Comparison of ENCODE assay signal across 10 cellular contexts in the genomic region with DNA sequence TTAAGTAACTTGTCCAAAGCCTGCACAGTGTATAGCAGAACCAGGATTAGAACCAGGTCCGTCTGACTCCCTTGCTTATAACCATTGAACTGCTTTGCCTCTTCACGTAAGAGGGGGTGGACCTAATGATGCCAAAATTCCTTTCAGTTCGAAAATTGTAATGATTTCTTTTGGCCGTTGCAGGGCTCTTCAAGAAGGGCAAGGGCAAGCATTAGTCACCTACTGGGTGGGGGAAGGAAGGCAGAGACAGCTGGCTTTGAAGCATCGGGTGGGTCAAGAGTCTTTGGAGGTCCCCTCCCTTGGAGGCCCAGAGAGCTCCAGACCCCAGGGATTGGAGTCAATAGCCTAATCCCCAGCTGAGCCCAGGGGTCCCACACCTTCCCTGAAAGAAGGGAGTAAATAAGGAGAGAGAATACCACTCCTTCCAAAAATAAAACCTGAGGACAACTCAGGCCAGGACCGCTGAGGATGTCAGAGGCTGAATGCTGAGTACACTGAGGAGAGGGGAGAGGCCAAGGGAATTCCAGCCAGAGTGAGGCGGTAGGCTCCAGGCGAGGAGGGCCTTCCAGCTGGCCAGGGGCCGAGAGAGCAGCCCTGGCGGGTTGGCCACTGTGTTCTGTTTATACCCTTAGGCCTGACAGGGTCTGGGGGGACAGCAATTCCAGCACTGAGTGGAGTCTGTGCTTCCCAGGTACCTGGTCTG. TPM values are rescaled to one million over a fixed set of nuclear protein-coding genes. Genes with fewer than 3 reads are reported as not detected.
DNase-seq lines count a peak whose midpoint lies in the region; ATAC-seq, FAIRE-seq and TF ChIP-seq lines count a peak whose summit lies in the region.
"Had no signal": no experiment of that assay in that cellular context is flagged by ENCODE, and none has a peak within 500 bp of the region (broad histone marks: within the 10 kb centered on the region; RNA-seq: fewer than 3 reads in every experiment).

No MANE protein-coding gene starts in this region.

- peak; percentile 33 for FAIRE-seq in RCC 7860 (lab: Jason Lieb, UNC)

- H3K9me3 ChIP-seq in parathyroid adenoma (ENCODE audit: control insufficient read depth, low read length): no peaks in the 10 kb centered on the region
- H3K9me3 ChIP-seq in WERI-Rb-1 (ENCODE audit: severe bottlenecking): no peaks in the 10 kb centered on the region

- DNase-seq in AG10803 (ENCODE audit: low read depth): peak; percentile 92
- peak; percentile 68 for DNase-seq in RCC 7860 (ENCODE audit: low spot score)
- peak; percentile 83 for DNase-seq in fibroblast of villous mesenchyme (ENCODE audit: low read depth)
- no peak for DNase-seq in GM19238 (ENCODE audit: insufficient read length, low spot score)
- DNase-seq in HuH-7.5 (ENCODE audit: low spot score): no peak
- no peak for DNase-seq in WERI-Rb-1
- DNase-seq: CD4-positive, CD25-positive, alpha-beta regulatory T cell; NCI-H1436 had no signal

- H3K4me3 ChIP-seq in AG10803 (ENCODE audit: low read length) (peak overlapping the region; percentile 31), fibroblast of villous mesenchyme (ENCODE audit: low read depth, low read length) (peak overlapping the region; percentile 26), parathyroid adenoma (ENCODE audit: low read depth, low read length) (no peak overlapping the region), WERI-Rb-1 (ENCODE audit: low read depth, low read length) (no peak overlapping the region)

- no peak overlapping the region for H2AFZ ChIP-seq in parathyroid adenoma

- no peak for ATAC-seq in GM18858 (IDR thresholded peaks at IDR 0.05; ENCODE audit: unreplicated experiment)

- H3K36me3 ChIP-seq in parathyroid adenoma (ENCODE audit: control insufficient read depth, insufficient read depth, low read length) (no peaks in the 10 kb centered on the region), WERI-Rb-1 (no peaks in the 10 kb centered on the region)

- no peaks in the 10 kb centered on the region for H3K27me3 ChIP-seq in parathyroid adenoma (ENCODE audit: control insufficient read depth, insufficient read depth, low read length)
- H3K27me3 ChIP-seq in WERI-Rb-1 (ENCODE audit: insufficient read depth, low read depth, severe bottlenecking): no peaks in the 10 kb centered on the region

- H3K79me2 ChIP-seq in parathyroid adenoma: no peaks in the 10 kb centered on the region

- no peak overlapping the region for H3K4me2 ChIP-seq in parathyroid adenoma (ENCODE audit: low read length)

- H3K4me1 ChIP-seq in parathyroid adenoma: peaks cover 9% of the 10 kb centered on the region

- H3K27ac ChIP-seq in parathyroid adenoma: peak overlapping the region; percentile 69
- no peak overlapping the region for H3K27ac ChIP-seq in WERI-Rb-1

- peak; percentile 27 for TF ChIP-seq CTCF in AG10803 (conservative IDR thresholded peaks at IDR 0.05; ENCODE audit: low read length)
- TF ChIP-seq CTCF in fibroblast of villous mesenchyme (IDR thresholded peaks at IDR 0.05; ENCODE audit: insufficient read depth, low read depth, low read length): peak; percentile 8
- no peak for TF ChIP-seq CTCF in parathyroid adenoma (IDR thresholded peaks at IDR 0.05)
- TF ChIP-seq CTCF in WERI-Rb-1 (IDR thresholded peaks at IDR 0.05; ENCODE audit: low read depth, low read length): no peak

- H3K9ac ChIP-seq in parathyroid adenoma: no peak overlapping the region

RNA-seq across cellular contexts. Expression of gene CREB3L1, which starts 14.1 kb away (rescaled TPM):
- 40.6 and 66.7 TPM in 2 replicates for total RNA-seq in fibroblast of villous mesenchyme
- total RNA-seq: CD4-positive, CD25-positive, alpha-beta regulatory T cell had no signal

RNA-seq across cellular contexts. Expression of gene DGKZ, which starts 55.7 kb away (rescaled TPM):
- total RNA-seq in fibroblast of villous mesenchyme: 50.1 and 63.1 TPM in 2 replicates

Comparison
In these comparisons a context has a peak if more than half of its experiments do, and no peak if none do; other contexts are left out.
1. DNase-seq: peak in AG10803 (single experiment), RCC 7860 (single experiment) and fibroblast of villous mesenchyme (single experiment); none in GM19238 (single experiment), HuH-7.5 (single experiment) and WERI-Rb-1 (single experiment).
2. H3K4me3 ChIP-seq: peak in AG10803 (single experiment) and fibroblast of villous mesenchyme (single experiment); none in parathyroid adenoma (single experiment) and WERI-Rb-1 (single experiment).
3. CTCF ChIP-seq: peak in AG10803 (single experiment) and fibroblast of villous mesenchyme (single experiment); none in parathyroid adenoma (single experiment) and WERI-Rb-1 (single experiment).